Comparison of ENCODE assay signal across 13 cellular contexts in the genomic region with DNA sequence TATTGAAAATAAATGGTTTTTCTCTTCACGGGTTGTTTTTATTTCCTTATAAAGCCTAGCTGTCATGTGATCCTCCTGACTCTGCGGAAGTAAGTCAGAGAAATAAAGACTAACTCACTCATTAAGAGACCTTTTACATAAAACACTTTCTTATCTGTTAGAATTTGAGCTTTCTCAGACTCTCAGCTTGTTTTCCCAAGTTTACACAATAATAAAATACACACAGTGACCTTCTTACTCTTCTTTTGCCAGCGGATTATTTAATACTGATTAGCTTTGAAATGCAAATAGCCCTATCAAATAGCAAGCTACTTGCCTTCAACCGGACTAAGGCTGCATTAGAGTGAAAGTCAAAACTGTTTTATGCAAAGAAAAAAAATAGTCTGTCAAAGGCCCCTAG. TPM values are rescaled to one million over a fixed set of nuclear protein-coding genes. Genes with fewer than 3 reads are reported as not detected.
DNase-seq lines count a peak whose midpoint lies in the region; ATAC-seq, FAIRE-seq and TF ChIP-seq lines count a peak whose summit lies in the region.
"Had no signal": no experiment of that assay in that cellular context is flagged by ENCODE, and none has a peak within 500 bp of the region (broad histone marks: within the 10 kb centered on the region; RNA-seq: fewer than 3 reads in every experiment).

No MANE protein-coding gene starts in this region.

- H3K9me3 ChIP-seq in A549: no peaks in the 10 kb centered on the region
- no peaks in the 10 kb centered on the region for H3K9me3 ChIP-seq in heart right ventricle
- H3K9me3 ChIP-seq in mucosa of stomach (ENCODE audit: control insufficient read depth, low read length): no peaks in the 10 kb centered on the region
- H3K9me3 ChIP-seq in breast epithelium: no peaks in the 10 kb centered on the region

- WGBS in A549 (ENCODE audit: missing lambda C conversion rate): 16% methylated on average over 4 of the region's 4 CpGs
- 12 to 14% methylated on average over 4 of the region's 4 CpGs for WGBS in heart right ventricle, 2 donors

- TF ChIP-seq EP300 in A549 (IDR thresholded peaks at IDR 0.05): no peak

- H3K4me1 ChIP-seq in A549 (peaks cover 23% of the 10 kb centered on the region; the same call in 2 of the 3 replicates), heart right ventricle (peaks cover 0 to 7% (median 3%) of the 10 kb centered on the region in 9 donors), mucosa of stomach (ENCODE audit: control insufficient read depth, insufficient read depth, low read length) (peaks cover 44% of the 10 kb centered on the region), breast epithelium (no peaks in the 10 kb centered on the region)

- POLR2A ChIA-PET in A549 (lab: Yijun Ruan, JAX): no interaction called here

- no peak for TF ChIP-seq POLR2A in A549 (IDR thresholded peaks at IDR 0.05; ENCODE audit: low read length)
- TF ChIP-seq POLR2A in breast epithelium (IDR thresholded peaks at IDR 0.05): no peak

- no peak for ATAC-seq in A549
- ATAC-seq in heart right ventricle: peak in 3 of 8 donors; percentile 50 to 65 (median 63)

- no peaks in the 10 kb centered on the region for H3K27me3 ChIP-seq in heart right ventricle
- no peaks in the 10 kb centered on the region for H3K27me3 ChIP-seq in mucosa of stomach (ENCODE audit: control insufficient read depth, insufficient read depth, low read length)
- H3K27me3 ChIP-seq in breast epithelium: no peaks in the 10 kb centered on the region

- in situ Hi-C loops in SK-MEL-5 (cut with HindIII; ENCODE audit: low pct_unique_long_range_greater_than_20kb, low sequenced_read_pairs): no loop called here

- peak overlapping the region; percentile 76 for H3K4me2 ChIP-seq in A549

- no peak for TF ChIP-seq RAD21 in A549 (conservative IDR thresholded peaks at IDR 0.05 in 1 of 2, IDR thresholded peaks at IDR 0.05 in 1 of 2)

- peak in 1 of 2 experiments; percentile 19 for DNase-seq in A549 (ENCODE audit: low read depth in 1 of 2, low spot score in 1 of 2)
- DNase-seq in SK-MEL-5 (ENCODE audit: low read depth, low spot score): peak; percentile 40
- no peak for DNase-seq in heart right ventricle
- DNase-seq in GF-D8 (lab: John Stamatoyannopoulos, UW): no peak
- DNase-seq in breast epithelium (ENCODE audit: low spot score in 2 of 2): no peak
- DNase-seq in ecto neural progenitor cell (ENCODE audit: low spot score): no peak
- no peak for DNase-seq in activated CD8-positive, alpha-beta memory T cell treated with anti-CD3 and anti-CD28 coated beads, Interleukin-2, amount 50 U/mL, for 48 hours
- DNase-seq: activated CD4-positive, alpha-beta T cell treated with anti-CD3 and anti-CD28 coated beads, Interleukin-2, amount 10 ng/mL, durations not matched to agents 7 days and 5 days; activated gamma-delta T cell treated with Interleukin-2 at 50 U/mL for 16 hours; effector CD4-positive, alpha-beta T cell; NCI-H1092; stimulated activated CD4-positive, alpha-beta T cell treated with anti-CD3 and anti-CD28 coated beads, Interleukin-2, amount 100 ng/mL, for 48 hours had no signal

- CTCF ChIA-PET in A549 (lab: Yijun Ruan, JAX): interaction anchor here (0.6 kb wide), 1 partner anchor 20 kb away, joined by 3 read pairs; no protein-coding TSS in a partner anchor

- H3K4me3 ChIP-seq in A549 (no peak overlapping the region), heart right ventricle (peak overlapping the region in 6 of 10 donors; percentile 8 to 37 (median 28)), mucosa of stomach (ENCODE audit: low read length) (no peak overlapping the region), breast epithelium (no peak overlapping the region)

- H3K9ac ChIP-seq in mucosa of stomach (ENCODE audit: low read length): peak overlapping the region; percentile 14

- H3K27ac ChIP-seq in A549: peak overlapping the region in 1 of 2 experiments; percentile 58; a peak in 3 of 6 replicates
- peak overlapping the region in 5 of 10 donors; percentile 26 to 72 (median 27) for H3K27ac ChIP-seq in heart right ventricle
- H3K27ac ChIP-seq in breast epithelium: no peak overlapping the region

- FAIRE-seq in A549 (lab: Jason Lieb, UNC): no peak

- no peaks in the 10 kb centered on the region for H3K36me3 ChIP-seq in heart right ventricle
- no peaks in the 10 kb centered on the region for H3K36me3 ChIP-seq in mucosa of stomach (ENCODE audit: control insufficient read depth, insufficient read depth, low read length)
- H3K36me3 ChIP-seq in breast epithelium: no peaks in the 10 kb centered on the region

- intact Hi-C loops in heart right ventricle (cut with DNase I): no loop called here
- intact Hi-C loops in breast epithelium (cut with DNase I; ENCODE audit: low total_unique reads): no loop called here

- TF ChIP-seq CTCF in A549 (IDR thresholded peaks at IDR 0.05): no peak
- TF ChIP-seq CTCF in heart right ventricle (IDR thresholded peaks at IDR 0.05): no peak
- TF ChIP-seq CTCF in breast epithelium (IDR thresholded peaks at IDR 0.05): no peak

TF ChIP-seq in A549, 52 proteins besides CTCF, POLR2A, EP300 and RAD21:
- TF ChIP-seq, protein P1, sequence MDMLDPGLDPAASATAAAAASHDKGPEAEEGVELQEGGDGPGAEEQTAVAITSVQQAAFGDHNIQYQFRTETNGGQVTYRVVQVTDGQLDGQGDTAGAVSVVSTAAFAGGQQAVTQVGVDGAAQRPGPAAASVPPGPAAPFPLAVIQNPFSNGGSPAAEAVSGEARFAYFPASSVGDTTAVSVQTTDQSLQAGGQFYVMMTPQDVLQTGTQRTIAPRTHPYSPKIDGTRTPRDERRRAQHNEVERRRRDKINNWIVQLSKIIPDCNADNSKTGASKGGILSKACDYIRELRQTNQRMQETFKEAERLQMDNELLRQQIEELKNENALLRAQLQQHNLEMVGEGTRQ (IDR thresholded peaks at IDR 0.05): peak; percentile 22; the same call in 1 of the 2 replicates
- no peak for TF ChIP-seq TP53 (CRISPR knock-in tag; IDR thresholded peaks at IDR 0.05)

RNA-seq across cellular contexts. Expression of a gene that starts 45.5 kb away (rescaled TPM):
- polyA plus RNA-seq in A549 (2011; rRNA removed): 20.3 and 21.7 TPM in 2 replicates
- polyA plus RNA-seq in A549 (2012; cell fraction: cytosol; rRNA removed): 2.7 and 3.0 TPM in 2 replicates
- polyA plus RNA-seq in A549 (2012; cell fraction: nucleus; rRNA removed): 1.4 and 1.6 TPM in 2 replicates
- 6.4 to 7.7 TPM (median 6.6 TPM) in 3 replicates for polyA plus RNA-seq in A549 (2017; fragmentation: RNase III; extraction: RNeasy Plus Mini Kit Qiagen cat#74134 plus additional on column Dnase treatment)
- polyA minus RNA-seq in A549 (2011; rRNA and poly(A)+ RNA removed): 16.8 and 19.7 TPM in 2 replicates
- total RNA-seq in SK-MEL-5 (2014; rRNA removed; shearing (Covaris generic)): 19.9 and 25.9 TPM in 2 replicates
- 9.6 and 14.7 TPM in 2 replicates for polyA plus RNA-seq in SK-MEL-5 (2015; cell fraction: cytosol; rRNA removed)
- polyA plus RNA-seq in SK-MEL-5 (2015; cell fraction: nucleus; rRNA removed): 4.0 and 5.2 TPM in 2 replicates
- 10 to 100 TPM; 16.7 to 42.1 (median 28.5) TPM for total RNA-seq in heart right ventricle
- 1 to 10 TPM; 6.4 to 9.2 TPM for polyA plus RNA-seq in heart right ventricle
- 10 to 100 TPM in 2 of 3 donors, under 1 TPM in 1; 0.32 to 38.3 (median 36.4) TPM for total RNA-seq in breast epithelium

Comparison
In these comparisons a context has a peak if more than half of its experiments do, and no peak if none do; other contexts are left out.
1. H3K4me3 ChIP-seq: peak in heart right ventricle (6 of 10); none in A549 (single experiment), mucosa of stomach (single experiment) and breast epithelium (0 of 3).